In genomic region chr4:17094209-17094608, GRCh38 we compare ENCODE assay signal across 31 cellular contexts.
DNase-seq lines count a peak whose midpoint lies in the region; ATAC-seq, FAIRE-seq and TF ChIP-seq lines count a peak whose summit lies in the region.
"Had no signal": no experiment of that assay in that cellular context is flagged by ENCODE, and none has a peak within 500 bp of the region (broad histone marks: within the 10 kb centered on the region; RNA-seq: fewer than 3 reads in every experiment).

No MANE protein-coding gene starts in this region.

- POLR2A ChIA-PET in A673 (lab: Charles Lee; ENCODE audit: low non-redundant PET) (no interaction called here), SK-N-SH (lab: Yijun Ruan, JAX) (no interaction called here), H1 (lab: Charles Lee; ENCODE audit: partially characterized antibody) (interaction anchor here (1.0 kb wide), 1 partner anchor 13 kb away, joined by 3 read pairs; no protein-coding TSS in a partner anchor)

- no peaks in the 10 kb centered on the region for H3K9me3 ChIP-seq in A673 (ENCODE audit: low read depth, low read length, poor library complexity, severe bottlenecking)
- no peaks in the 10 kb centered on the region for H3K9me3 ChIP-seq in SK-N-SH
- H3K9me3 ChIP-seq in H1 (ENCODE audit: insufficient read depth in 2 of 2, low read depth in 1 of 2, low read length in 1 of 2): no peaks in the 10 kb centered on the region

- H3K23me2 ChIP-seq in H1 (ENCODE audit: low read depth, low read length): peaks cover 3% of the 10 kb centered on the region; the same call in 1 of the 2 replicates

- intact Hi-C loops in A673 (cut with micrococcal nuclease; ENCODE audit: unreplicated experiment): loop anchor here (1.0 to 10.0 kb wide), 4 partner anchors 177 to 449 kb away; no protein-coding TSS in a partner anchor

- H3K4ac ChIP-seq in H1 (replicated peaks; ENCODE audit: insufficient read length, low read depth, low read length): no peak overlapping the region

- no peaks in the 10 kb centered on the region for H3K9me3 Mint-ChIP-seq in nephron progenitor cell
- H3K9me3 Mint-ChIP-seq: activated T-helper 1 cell treated with anti-CD3 and anti-CD28 coated beads, Interleukin-12 subunit alpha, Interleukin-12 subunit beta, Interleukin-2, Interleukin-4 antibody, amounts not matched to agents 30 ng/mL and 10 ng/mL and 1 ng/mL, durations not matched to agents 14 hours and 24 hours and 36 hours; CD8-positive, alpha-beta T cell; immature natural killer cell; type B pancreatic cell had no signal

- no peak overlapping the region for H2BK120ac ChIP-seq in H1 (replicated peaks; ENCODE audit: low read depth, low read length)

- no peak overlapping the region for H3K14ac ChIP-seq in H1 (ENCODE audit: insufficient read length)

- no peak overlapping the region for H3K23ac ChIP-seq in H1 (ENCODE audit: insufficient read length)

- peaks cover 26% of the 10 kb centered on the region for H3K4me1 Mint-ChIP-seq in nephron progenitor cell

- no peak overlapping the region for H2AK5ac ChIP-seq in H1 (ENCODE audit: low read depth, low read length)

- H3K27me3 ChIP-seq in A673 (replicated peaks; ENCODE audit: insufficient read depth, low read depth, low read length, poor library complexity) (no peaks in the 10 kb centered on the region), SK-N-SH (ENCODE audit: insufficient read depth) (no peaks in the 10 kb centered on the region), H1 (replicated peaks in 1 of 4; ENCODE audit: control insufficient read depth in 3 of 4, extremely low read depth in 1 of 4, insufficient read depth in 3 of 4, low read length in 3 of 4) (no peaks in the 10 kb centered on the region)
- H3K27me3 ChIP-seq: hepatocyte had no signal

- peak overlapping the region; percentile 11 for H3K4me3 ChIP-seq in A673 (ENCODE audit: low read depth, low read length, poor library complexity, severe bottlenecking)
- no peak overlapping the region for H3K4me3 ChIP-seq in SK-N-SH (ENCODE audit: low read depth in 2 of 2, low read length in 1 of 2)
- H3K4me3 ChIP-seq in H1 (ENCODE audit: extremely low read depth in 1 of 4, insufficient read depth in 2 of 4, low read depth in 3 of 4, low read length in 4 of 4): no peak overlapping the region
- H3K4me3 ChIP-seq: hepatocyte had no signal

- H3K4me1 ChIP-seq in A673 (ENCODE audit: insufficient read depth, low read length, poor library complexity, severe bottlenecking) (peaks cover 71% of the 10 kb centered on the region), SK-N-SH (ENCODE audit: control insufficient read depth in 1 of 2, insufficient read depth in 2 of 2, low read depth in 1 of 2, low read length in 1 of 2) (peaks cover 0 to 20% of the 10 kb centered on the region in 2 experiments; a peak in 1 of 4 replicates), H1 (replicated peaks in 1 of 4; ENCODE audit: control insufficient read depth in 3 of 4, insufficient read depth in 4 of 4, low read length in 3 of 4) (peaks cover 0 to 2% (median 0%) of the 10 kb centered on the region in 4 experiments; a peak in 1 of 7 replicates)

- H2AFZ ChIP-seq in SK-N-SH (ENCODE audit: low read depth) (peak overlapping the region; percentile 80), H1 (ENCODE audit: low read length) (0 out of 2 replicates have a peak overlapping the region, but pooled peaks have one; percentile 22)
- H2AFZ ChIP-seq: hepatocyte had no signal

- no peak for FAIRE-seq in H1 (lab: Jason Lieb, UNC)
- FAIRE-seq: frontal cortex, G401.6, HepG2 had no signal

- no peak overlapping the region for H3K56ac ChIP-seq in H1 (replicated peaks; ENCODE audit: insufficient read length, low read depth, low read length)

- TF ChIP-seq EP300 in SK-N-SH (IDR thresholded peaks at IDR 0.05; ENCODE audit: borderline replicate concordance in 1 of 2, low read depth in 1 of 2, low read length in 1 of 2) (no peak), H1 (IDR thresholded peaks at IDR 0.05; ENCODE audit: borderline replicate concordance in 1 of 2, low read depth in 2 of 2, low read length in 2 of 2) (no peak)

- no peaks in the 10 kb centered on the region for H3F3A ChIP-seq in SK-N-SH (replicated peaks; ENCODE audit: insufficient read depth)

- peak overlapping the region; percentile 97 for H3K27ac ChIP-seq in A673 (ENCODE audit: low read depth, low read length, poor library complexity, severe bottlenecking)
- peak overlapping the region in 1 of 2 experiments; percentile 25; a peak in 1 of 4 replicates for H3K27ac ChIP-seq in SK-N-SH (ENCODE audit: low read depth in 2 of 2, low read length in 1 of 2)
- H3K27ac ChIP-seq in H1 (ENCODE audit: low read depth, low read length): no peak overlapping the region
- H3K27ac ChIP-seq: epithelial cell of prostate, hepatocyte had no signal

- H3K27me3 Mint-ChIP-seq in nephron progenitor cell (ENCODE audit: low read depth, poor library complexity): no peaks in the 10 kb centered on the region

- H2BK12ac ChIP-seq in H1 (ENCODE audit: low read depth, low read length): no peak overlapping the region

- peak overlapping the region; percentile 9 for H3K27ac Mint-ChIP-seq in nephron progenitor cell
- H3K27ac Mint-ChIP-seq: activated T-helper 1 cell treated with anti-CD3 and anti-CD28 coated beads, Interleukin-12 subunit alpha, Interleukin-12 subunit beta, Interleukin-2, Interleukin-4 antibody, amounts not matched to agents 30 ng/mL and 10 ng/mL and 1 ng/mL, durations not matched to agents 14 hours and 24 hours and 36 hours; CD8-positive, alpha-beta T cell; mesothelial cell of epicardium; naive thymus-derived CD4-positive, alpha-beta T cell; type B pancreatic cell had no signal

- H4K20me1 ChIP-seq in SK-N-SH (ENCODE audit: insufficient read depth): no peaks in the 10 kb centered on the region
- no peaks in the 10 kb centered on the region for H4K20me1 ChIP-seq in H1 (replicated peaks in 1 of 2; ENCODE audit: control insufficient read depth in 1 of 2, insufficient read depth in 2 of 2, low read length in 2 of 2)

- peak; percentile 80 for DNase-seq in A673 (ENCODE audit: low spot score)
- no peak for DNase-seq in SK-N-SH
- DNase-seq in H1 (ENCODE audit: low read depth in 1 of 2, low spot score in 2 of 2): no peak
- DNase-seq in nephron progenitor cell: no peak
- no peak for DNase-seq in iPS-NIHi11 (ENCODE audit: low spot score)
- no peak for DNase-seq in occipital lobe (lab: John Stamatoyannopoulos, UW)
- DNase-seq: 8988T; activated naive CD4-positive, alpha-beta T cell treated with anti-CD3 and anti-CD28 coated beads, Interleukin-2, amount 50 U/mL, for 16 hours; CD8-positive, alpha-beta T cell; DMS153; immature natural killer cell; naive thymus-derived CD4-positive, alpha-beta T cell; NCI-H1092 treated with DMSO at 0.1 percent for 48 hours; NCI-H2029; NCI-H345; PC-3; stimulated activated CD8-positive, alpha-beta memory T cell treated with anti-CD3 and anti-CD28 coated beads, Interleukin-4, amount 100 ng/mL, for 48 hours; SW 1271; T1000 had no signal

- TF ChIP-seq CTCF in A673 (conservative IDR thresholded peaks at IDR 0.05; ENCODE audit: low read depth, low read length): no peak
- TF ChIP-seq CTCF in SK-N-SH (IDR thresholded peaks at IDR 0.05): no peak
- no peak for TF ChIP-seq CTCF in H1 (IDR thresholded peaks at IDR 0.05; ENCODE audit: control extremely low read depth in 1 of 3, insufficient read depth in 1 of 3, low read depth in 1 of 3, low read length in 3 of 3)
- TF ChIP-seq CTCF in nephron progenitor cell (IDR thresholded peaks at IDR 0.05): no peak

- H3K79me1 ChIP-seq in H1 (ENCODE audit: low read depth, low read length): no peaks in the 10 kb centered on the region

- H4K8ac ChIP-seq in H1 (ENCODE audit: extremely low read depth, insufficient read depth, low read length): no peak overlapping the region

- TF ChIP-seq RAD21 in SK-N-SH (IDR thresholded peaks at IDR 0.05; ENCODE audit: low read length) (no peak), H1 (IDR thresholded peaks at IDR 0.05 in 1 of 2, conservative IDR thresholded peaks at IDR 0.05 in 1 of 2; ENCODE audit: low read depth in 2 of 2, low read length in 2 of 2) (no peak)

- H3K4me2 ChIP-seq in SK-N-SH (peak overlapping the region; percentile 38; the same call in 1 of the 2 replicates), H1 (ENCODE audit: insufficient read depth in 1 of 2, low read depth in 2 of 2, low read length in 2 of 2) (no peak overlapping the region)

- H2BK5ac ChIP-seq in H1 (ENCODE audit: low read depth, low read length): no peak overlapping the region

- H3K36me3 ChIP-seq in A673 (ENCODE audit: insufficient read depth, low read length, poor library complexity, severe bottlenecking): no peaks in the 10 kb centered on the region
- H3K36me3 ChIP-seq in SK-N-SH (replicated peaks in 1 of 2; ENCODE audit: control insufficient read depth in 1 of 2, insufficient read depth in 2 of 2, low read length in 1 of 2): no peaks in the 10 kb centered on the region
- H3K36me3 ChIP-seq in H1 (ENCODE audit: control insufficient read depth in 2 of 4, insufficient read depth in 4 of 4, low read length in 3 of 4): no peaks in the 10 kb centered on the region

- H3K9me2 ChIP-seq in SK-N-SH: no peaks in the 10 kb centered on the region

- CTCF ChIA-PET in A673 (lab: Charles Lee) (no interaction called here), SK-N-SH (lab: Yijun Ruan, JAX) (no interaction called here), H1 (lab: Charles Lee; ENCODE audit: partially characterized antibody) (no interaction called here)

- TSS peak; percentile 70 for BruUV-seq in A673 (replicated peaks; lab: Mats Ljungman, UMichigan)

- no peak overlapping the region for H2BK20ac ChIP-seq in H1 (ENCODE audit: low read length)

- H3K79me2 ChIP-seq in SK-N-SH (ENCODE audit: insufficient read depth) (no peaks in the 10 kb centered on the region), H1 (ENCODE audit: control insufficient read depth in 1 of 2, insufficient read depth in 2 of 2, low read length in 2 of 2) (no peaks in the 10 kb centered on the region)
- H3K79me2 ChIP-seq: hepatocyte had no signal

- H3K18ac ChIP-seq in H1 (ENCODE audit: extremely low read depth, low read length): no peak overlapping the region; the same call in 1 of the 2 replicates

- H4K91ac ChIP-seq in H1 (replicated peaks; ENCODE audit: insufficient read length, low read length): no peak overlapping the region

- ATAC-seq in HG03045 (IDR thresholded peaks at IDR 0.05; ENCODE audit: unreplicated experiment) (no peak), HG03159 (IDR thresholded peaks at IDR 0.05; ENCODE audit: unreplicated experiment) (no peak)
- ATAC-seq: CD8-positive, alpha-beta T cell; HepG2; left lobe of liver; naive thymus-derived CD4-positive, alpha-beta T cell; PC-3; Right ventricle myocardium inferior had no signal

- TF ChIP-seq POLR2A in H1 (IDR thresholded peaks at IDR 0.05; ENCODE audit: control extremely low read depth in 1 of 2, low read depth in 2 of 2, low read length in 2 of 2): no peak

- H3K9ac ChIP-seq in SK-N-SH: peak overlapping the region; percentile 29; the same call in 1 of the 2 replicates
- H3K9ac ChIP-seq in H1 (replicated peaks in 1 of 4; ENCODE audit: extremely low read depth in 1 of 4, low read depth in 3 of 4, low read length in 3 of 4): no peak overlapping the region

- H3K36me3 Mint-ChIP-seq in nephron progenitor cell (ENCODE audit: low read depth): no peaks in the 10 kb centered on the region
- H3K36me3 Mint-ChIP-seq: CD8-positive, alpha-beta T cell; immature natural killer cell; mesothelial cell of epicardium; naive thymus-derived CD4-positive, alpha-beta T cell; type B pancreatic cell had no signal

- no peak overlapping the region for H4K5ac ChIP-seq in H1 (ENCODE audit: insufficient read length, low read depth, low read length)

- no peak overlapping the region for H3K4me3 Mint-ChIP-seq in nephron progenitor cell
- H3K4me3 Mint-ChIP-seq: activated T-helper 1 cell treated with anti-CD3 and anti-CD28 coated beads, Interleukin-12 subunit alpha, Interleukin-12 subunit beta, Interleukin-2, Interleukin-4 antibody, amounts not matched to agents 30 ng/mL and 10 ng/mL and 1 ng/mL, durations not matched to agents 14 hours and 24 hours and 36 hours; CD8-positive, alpha-beta T cell; mesothelial cell of epicardium; naive thymus-derived CD4-positive, alpha-beta T cell; type B pancreatic cell had no signal

- no peak overlapping the region for H2BK15ac ChIP-seq in H1 (ENCODE audit: low read length)
